In genomic region chr1:154870117-154870571, GRCh38 we compare ENCODE assay signal across 8 cellular contexts. TPM values are rescaled to one million over a fixed set of nuclear protein-coding genes. Genes with fewer than 3 reads are reported as not detected.
DNase-seq lines count a peak whose midpoint lies in the region; ATAC-seq and TF ChIP-seq lines count a peak whose summit lies in the region.

Gene KCNN3, minus strand, starts transcription at chr1:154870281. Its CDS starts 317 bp downstream, at chr1:154869964.

- H3K9ac ChIP-seq in endodermal cell (ENCODE audit: extremely low read depth, low read length, poor library complexity, severe bottlenecking) (no peak within 1 kb of the TSS), mesendoderm (ENCODE audit: low read length) (peak within 1 kb of the TSS; percentile 56)

- H3K4me3 Mint-ChIP-seq in endodermal cell = peak within 1 kb of the TSS; percentile 39

- H3K4me3 ChIP-seq in endodermal cell (ENCODE audit: low read length) (peak within 1 kb of the TSS; percentile 64), mesendoderm (ENCODE audit: low read length) (no peak within 1 kb of the TSS)

- peaks cover 27% of the 10 kb centered on the region for H3K27me3 Mint-ChIP-seq in endodermal cell (ENCODE audit: insufficient read depth)

- H2AK5ac ChIP-seq in mesendoderm (ENCODE audit: low read length) = no peak within 1 kb of the TSS

- WGBS in endodermal cell (ENCODE audit: insufficient coverage in 1 of 2, insufficient read length in 1 of 2), 2 experiments = 3 to 10% methylated on average over 7 to 17 of the region's 17 CpGs
- WGBS in mesendoderm (ENCODE audit: extremely low coverage, insufficient coverage, low lambda C conversion rate) = no CpG with 5 or more reads among the region's 17 CpGs

- no peaks in the 10 kb centered on the region for H3K36me3 Mint-ChIP-seq in endodermal cell (ENCODE audit: low read depth)

- H3K27ac ChIP-seq in endodermal cell (ENCODE audit: low read depth, low read length) (peak within 1 kb of the TSS; percentile 80), mesendoderm (ENCODE audit: low read depth, low read length) (no peak within 1 kb of the TSS)

- H3K4me1 ChIP-seq in endodermal cell (ENCODE audit: control insufficient read depth, insufficient read depth, low read length) = peaks cover 20% of the 10 kb centered on the region
- H3K4me1 ChIP-seq in mesendoderm (ENCODE audit: control insufficient read depth, low read depth, low read length) = peaks cover 3% of the 10 kb centered on the region

- H2BK15ac ChIP-seq in mesendoderm (replicated peaks; ENCODE audit: low read depth) = no peak within 1 kb of the TSS

- no peaks in the 10 kb centered on the region for H3K9me3 ChIP-seq in endodermal cell (ENCODE audit: control insufficient read depth, low read length)

- H3K23ac ChIP-seq in mesendoderm (ENCODE audit: low read length) = no peak within 1 kb of the TSS

- H4K5ac ChIP-seq in mesendoderm (ENCODE audit: low read length) = no peak within 1 kb of the TSS

- ATAC-seq in GM19438 (IDR thresholded peaks at IDR 0.05; ENCODE audit: low read depth, unreplicated experiment) (peak; percentile 63), HG03558 (IDR thresholded peaks at IDR 0.05; ENCODE audit: extremely low read depth, unreplicated experiment) (peak; percentile 61)

- peaks cover 38% of the 10 kb centered on the region for H3K4me1 Mint-ChIP-seq in endodermal cell

- H3K36me3 ChIP-seq in endodermal cell (ENCODE audit: control insufficient read depth, insufficient read depth, low read length) (no peaks in the 10 kb centered on the region), mesendoderm (ENCODE audit: control insufficient read depth, insufficient read depth, low read length) (no peaks in the 10 kb centered on the region)

- no peak within 1 kb of the TSS for H4K8ac ChIP-seq in mesendoderm (ENCODE audit: low read depth, low read length)

- no peak within 1 kb of the TSS for H3K4ac ChIP-seq in mesendoderm (ENCODE audit: low read depth, low read length)

- no peaks in the 10 kb centered on the region for H3K79me1 ChIP-seq in mesendoderm (ENCODE audit: low read length)

- no peak within 1 kb of the TSS for H3K18ac ChIP-seq in mesendoderm (ENCODE audit: low read length)

- H3K9me3 Mint-ChIP-seq in endodermal cell = no peaks in the 10 kb centered on the region

- peak within 1 kb of the TSS; percentile 61 for H3K4me2 ChIP-seq in mesendoderm (ENCODE audit: low read length)

- peaks cover 19% of the 10 kb centered on the region for H3K27me3 ChIP-seq in endodermal cell (ENCODE audit: control insufficient read depth, insufficient read depth, low read length, poor library complexity, severe bottlenecking)
- peaks cover 2% of the 10 kb centered on the region for H3K27me3 ChIP-seq in mesendoderm (ENCODE audit: insufficient read depth, low read length, poor library complexity)

- no peak for TF ChIP-seq CTCF in endodermal cell (conservative IDR thresholded peaks at IDR 0.05)

- no peak within 1 kb of the TSS for H2BK120ac ChIP-seq in mesendoderm (ENCODE audit: low read depth, low read length)

- no peak within 1 kb of the TSS for H2BK5ac ChIP-seq in mesendoderm (ENCODE audit: low read length)

- no peaks in the 10 kb centered on the region for H3K79me2 ChIP-seq in mesendoderm (ENCODE audit: control insufficient read depth, insufficient read depth, low read length)

- peak within 1 kb of the TSS; percentile 6 for H3K56ac ChIP-seq in mesendoderm (ENCODE audit: low read length)

- no peak within 1 kb of the TSS for H3K27ac Mint-ChIP-seq in endodermal cell

- DNase-seq in CD1c-positive myeloid dendritic cell (ENCODE audit: extremely low spot score) = peak; percentile 88
- DNase-seq in NCI-H774 (lab: John Stamatoyannopoulos, UW) = peak; percentile 94
- DNase-seq in activated CD8-positive, alpha-beta memory T cell treated with anti-CD3 and anti-CD28 coated beads for 24 hours = peak; percentile 89
- peak; percentile 99 for DNase-seq in endodermal cell
- DNase-seq in mesendoderm = peak; percentile 98
- DNase-seq in stimulated activated CD8-positive, alpha-beta memory T cell treated with anti-CD3 and anti-CD28 coated beads, Interleukin-15, amount 100 ng/mL, for 1 hour (ENCODE audit: low read depth) = peak; percentile 36

RNA-seq across cellular contexts. Expression of gene KCNN3, which starts in this region (rescaled TPM):
- under 1 TPM; 0.57 to 0.75 TPM for total RNA-seq in endodermal cell
- polyA plus RNA-seq in endodermal cell (2013, experiment 1 of 2) = 4.5 TPM
- 5.8 TPM for polyA plus RNA-seq in endodermal cell (2013, experiment 2 of 2)
- polyA plus RNA-seq in mesendoderm (2013, experiment 1 of 2) = 0.28 TPM
- 0.18 TPM for polyA plus RNA-seq in mesendoderm (2013, experiment 2 of 2)

Comparison
In these comparisons a context has a peak if more than half of its experiments do, and no peak if none do; other contexts are left out.
1. DNase-seq: peak in every context shown above with its lines; median percentile 99 in endodermal cell; 98 in mesendoderm; 94 in NCI-H774; 89 in activated CD8-positive, alpha-beta memory T cell treated with anti-CD3 and anti-CD28 coated beads for 24 hours; 88 in CD1c-positive myeloid dendritic cell; 36 in stimulated activated CD8-positive, alpha-beta memory T cell treated with anti-CD3 and anti-CD28 coated beads, Interleukin-15, amount 100 ng/mL, for 1 hour.